1 cellular context compared by ENCODE assay signal in the genomic region with DNA sequence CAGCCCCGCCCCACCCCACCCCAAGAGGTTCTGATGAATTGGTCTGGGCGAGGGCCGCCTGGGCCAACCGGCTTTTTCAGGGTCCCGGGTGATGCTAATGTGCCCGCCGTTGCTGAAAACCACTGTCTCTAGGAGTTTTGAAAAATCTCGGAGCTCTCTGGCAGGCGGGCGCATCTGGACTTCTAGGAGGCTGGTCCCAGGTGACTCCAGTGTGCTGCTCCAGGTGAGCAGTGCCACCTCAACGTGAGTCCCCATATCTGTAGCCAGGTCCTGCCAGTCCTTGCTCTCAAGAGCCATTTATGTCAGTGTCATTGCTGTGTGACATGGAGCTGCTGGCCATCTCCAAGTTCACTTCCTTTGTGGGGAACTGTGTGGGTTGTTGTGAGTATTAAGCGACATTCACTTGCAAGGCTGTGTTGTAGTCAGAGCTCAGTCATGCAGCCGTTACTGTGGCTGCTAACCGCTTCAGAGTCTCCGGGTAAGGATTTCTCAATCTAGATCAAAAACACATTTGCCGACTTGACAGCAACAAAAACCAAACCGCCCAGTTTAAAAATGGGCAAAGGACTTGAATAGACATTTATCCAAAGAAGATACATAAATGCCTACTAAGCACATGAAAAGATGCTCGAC.
TF ChIP-seq lines count a peak whose summit lies in the region.

Gene RFX8 (minus strand): TSS at position 361 of the 633 bp plus-strand sequence. CDS start 8,264 bp downstream, outside the sequence.

TF ChIP-seq in H1, 55 proteins besides CTCF, POLR2A, EP300 and RAD21:
- no peak for TF ChIP-seq E2F6 (IDR thresholded peaks at IDR 0.05)
- no peak for TF ChIP-seq PHF8 (conservative IDR thresholded peaks at IDR 0.05; ENCODE audit: low read depth, low read length)
- no peak for TF ChIP-seq CHD2 (IDR thresholded peaks at IDR 0.05; ENCODE audit: low read length)
- TF ChIP-seq CREB1 (IDR thresholded peaks at IDR 0.05) = no peak
- TF ChIP-seq HDAC2 (IDR thresholded peaks at IDR 0.05; ENCODE audit: borderline replicate concordance in 1 of 2, low read depth in 2 of 2, low read length in 2 of 2) = no peak
- TF ChIP-seq HDAC6 (IDR thresholded peaks at IDR 0.05; ENCODE audit: low read depth, low read length) = no peak
- TF ChIP-seq ZNF274 (IDR thresholded peaks at IDR 0.05; ENCODE audit: borderline replicate concordance, extremely low read depth, low read length) = no peak
